In the genomic region with DNA sequence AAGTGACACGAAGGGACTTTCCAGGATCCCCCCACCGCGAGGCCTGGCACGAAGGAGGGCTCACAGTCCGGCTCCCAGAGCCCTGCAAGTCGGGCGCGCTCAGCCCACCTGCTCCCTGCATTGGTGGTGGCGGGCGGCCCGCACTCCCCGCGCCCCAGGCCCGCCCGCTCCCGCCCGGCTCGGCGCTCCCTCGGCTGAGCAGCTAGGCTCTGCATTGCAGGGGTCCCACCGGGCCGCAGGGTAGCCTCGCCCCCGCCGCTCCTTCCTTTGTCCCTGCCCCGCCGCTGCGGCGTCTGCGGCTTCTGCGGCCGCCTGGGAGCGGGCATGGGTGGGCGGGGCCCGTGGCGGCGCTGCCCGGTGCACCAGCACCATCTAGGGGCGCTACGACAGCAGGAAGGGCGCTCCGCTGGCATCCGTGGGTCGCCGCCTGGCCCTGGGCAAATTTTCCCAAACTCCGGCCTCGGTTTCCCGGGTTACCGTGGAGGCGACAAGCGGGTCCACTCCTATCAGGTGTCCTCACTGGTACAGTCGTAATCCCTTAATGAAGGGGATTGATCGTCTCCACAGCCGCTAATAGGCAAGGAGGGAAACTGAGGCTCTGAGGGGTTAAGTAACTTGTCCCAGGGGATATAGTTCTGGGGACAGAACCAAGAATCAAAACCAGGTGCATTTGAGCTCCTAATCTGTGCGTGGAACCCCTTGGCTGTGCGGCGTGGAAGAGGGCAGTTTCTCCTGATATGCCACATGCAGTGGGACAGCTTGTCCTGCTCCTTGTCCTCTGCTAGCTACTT, we compare ENCODE assay signal across 8 cellular contexts.
DNase-seq lines count a peak whose midpoint lies in the region; ATAC-seq and TF ChIP-seq lines count a peak whose summit lies in the region.

No MANE protein-coding gene starts in this region.

- H3K27me3 ChIP-seq in MM.1S (replicated peaks; ENCODE audit: insufficient read depth, low read length) = no peaks in the 10 kb centered on the region
- H3K27me3 ChIP-seq in ascending aorta = no peaks in the 10 kb centered on the region
- H3K27me3 ChIP-seq in iPS-15b (ENCODE audit: control insufficient read depth, insufficient read depth, low read length) = peaks cover 27% of the 10 kb centered on the region
- peaks cover 18 to 27% (median 23%) of the 10 kb centered on the region in 3 donors for H3K27me3 ChIP-seq in skeletal muscle tissue (ENCODE audit: control insufficient read depth in 3 of 3, insufficient read depth in 3 of 3, low read length in 3 of 3)

- H3K27ac ChIP-seq in MM.1S (ENCODE audit: low read length) (no peak overlapping the region), ascending aorta (no peak overlapping the region), skeletal muscle tissue (ENCODE audit: low read depth, low read length) (no peak overlapping the region)

- H3K9ac ChIP-seq in MM.1S (ENCODE audit: low read length) = no peak overlapping the region
- no peak overlapping the region for H3K9ac ChIP-seq in iPS-15b (ENCODE audit: low read depth, low read length)
- H3K9ac ChIP-seq in skeletal muscle tissue (ENCODE audit: low read depth in 1 of 3, low read length in 3 of 3) = no peak overlapping the region

- peak overlapping the region; percentile 84 for H2AFZ ChIP-seq in MM.1S (ENCODE audit: low read length)

- no peaks in the 10 kb centered on the region for H3F3A ChIP-seq in MM.1S (ENCODE audit: insufficient read depth, low read length)

- H3K4me3 ChIP-seq in MM.1S (ENCODE audit: low read length) (peak overlapping the region; percentile 53), ascending aorta (peak overlapping the region; percentile 51 to 54), iPS-15b (ENCODE audit: low read depth, low read length) (peak overlapping the region; percentile 68), skeletal muscle tissue (ENCODE audit: low read length in 3 of 3) (peak overlapping the region in 2 of 3 donors; percentile 24 to 29)

- ATAC-seq in HG03159 (IDR thresholded peaks at IDR 0.05; ENCODE audit: unreplicated experiment) = no peak

- peak; percentile 65 for TF ChIP-seq CTCF in MM.1S (IDR thresholded peaks at IDR 0.05; ENCODE audit: low read length)
- peak; percentile 21 to 52 (median 25) for TF ChIP-seq CTCF in ascending aorta (IDR thresholded peaks at IDR 0.05)

- peaks cover 4% of the 10 kb centered on the region; the same call in 1 of the 2 replicates for H3K4me1 ChIP-seq in MM.1S (ENCODE audit: low read length)
- H3K4me1 ChIP-seq in ascending aorta = peaks cover 0 to 4% of the 10 kb centered on the region in 2 donors
- H3K4me1 ChIP-seq in iPS-15b (ENCODE audit: control insufficient read depth, insufficient read depth, low read length) = no peaks in the 10 kb centered on the region
- H3K4me1 ChIP-seq in skeletal muscle tissue (ENCODE audit: control insufficient read depth in 3 of 3, insufficient read depth in 3 of 3, low read length in 3 of 3) = peaks cover 3 to 7% (median 4%) of the 10 kb centered on the region in 3 donors

- peak overlapping the region; percentile 88 for H3K4me2 ChIP-seq in MM.1S (ENCODE audit: low read depth, low read length)

- DNase-seq in NCI-H1092 treated with DMSO at 0.1 percent for 48 hours (lab: John Stamatoyannopoulos, UW) (peak; percentile 20), NCI-H1092 (lab: John Stamatoyannopoulos, UW) (no peak), MM.1S (peak; percentile 40), ascending aorta (ENCODE audit: low spot score in 2 of 2) (no peak)
- no peak for DNase-seq in effector CD8-positive, alpha-beta T cell (lab: John Stamatoyannopoulos, UW)

- no peaks in the 10 kb centered on the region for H4K20me1 ChIP-seq in MM.1S (ENCODE audit: insufficient read depth, low read length)

- H3K9me3 ChIP-seq in MM.1S (replicated peaks; ENCODE audit: insufficient read depth, low read length) (no peaks in the 10 kb centered on the region), ascending aorta (no peaks in the 10 kb centered on the region), iPS-15b (ENCODE audit: control insufficient read depth, insufficient read depth, low read length) (no peaks in the 10 kb centered on the region), skeletal muscle tissue (ENCODE audit: control insufficient read depth in 3 of 3, low read length in 3 of 3) (no peaks in the 10 kb centered on the region)

- no peaks in the 10 kb centered on the region for H3K79me2 ChIP-seq in MM.1S (ENCODE audit: low read length)

- intact Hi-C loops in ascending aorta (cut with DNase I) = loop anchor here (2.0 kb wide), 1 partner anchor 871 kb away; no protein-coding TSS in a partner anchor

- H3K9me2 ChIP-seq in MM.1S (replicated peaks; ENCODE audit: insufficient read depth, low read length) = no peaks in the 10 kb centered on the region

- H3K36me3 ChIP-seq in MM.1S (replicated peaks; ENCODE audit: insufficient read depth, low read length) (no peaks in the 10 kb centered on the region), ascending aorta (no peaks in the 10 kb centered on the region), iPS-15b (ENCODE audit: control insufficient read depth, insufficient read depth, low read length) (no peaks in the 10 kb centered on the region), skeletal muscle tissue (ENCODE audit: control insufficient read depth in 3 of 3, insufficient read depth in 3 of 3, low read length in 3 of 3) (no peaks in the 10 kb centered on the region)

Comparison
In these comparisons a context has a peak if more than half of its experiments do, and no peak if none do; other contexts are left out.
1. DNase-seq: peak in NCI-H1092 treated with DMSO at 0.1 percent for 48 hours (single experiment) and MM.1S (single experiment); none in NCI-H1092 (single experiment), ascending aorta (0 of 2) and effector CD8-positive, alpha-beta T cell (single experiment).
2. Peak in every context shown above with its lines, with median percentiles within 50 percentile points of each other: H3K4me3 ChIP-seq.